ENCODE assay signal across 1 cellular context in genomic region chr1:39462074-39462473, GRCh38.
TF ChIP-seq lines count a peak whose summit lies in the region.

No MANE protein-coding gene starts in this region.

TF ChIP-seq in IMR-90, 13 proteins besides CTCF, POLR2A, EP300 and RAD21:
- TF ChIP-seq SMC3 (IDR thresholded peaks at IDR 0.05; ENCODE audit: low read depth, low read length) (no peak), USF2 (IDR thresholded peaks at IDR 0.05; ENCODE audit: low read depth, low read length) (no peak), NFE2L2 (IDR thresholded peaks at IDR 0.05; ENCODE audit: low read depth, low read length) (no peak), BHLHE40 (IDR thresholded peaks at IDR 0.05; ENCODE audit: low read depth, low read length) (no peak), MXI1 (IDR thresholded peaks at IDR 0.05; ENCODE audit: borderline replicate concordance, low read depth, low read length) (0 out of 2 replicates have a peak, but pooled peaks have one; percentile 34)
